23 cellular contexts compared by ENCODE assay signal in the genomic region with DNA sequence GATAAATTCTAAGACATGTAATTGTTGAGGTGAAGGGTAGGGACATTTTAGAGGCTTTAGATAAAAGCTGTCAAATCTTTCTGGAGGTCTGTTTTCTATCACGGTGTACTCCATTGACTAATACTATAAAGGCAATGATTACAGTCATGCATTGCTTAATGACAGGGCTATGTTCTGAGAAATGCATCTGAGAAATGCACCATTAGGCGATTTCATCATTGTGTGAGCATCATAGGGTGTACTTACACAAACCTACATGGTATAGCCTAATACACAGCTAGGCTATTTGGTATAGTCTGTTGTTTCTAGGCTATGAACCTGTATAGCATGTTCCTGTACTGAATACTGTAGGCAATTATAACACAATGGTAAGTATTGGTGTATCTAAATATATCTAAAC.
"Had no signal": no experiment of that assay in that cellular context is flagged by ENCODE, and none has a peak within 500 bp of the region (broad histone marks: within the 10 kb centered on the region; RNA-seq: fewer than 3 reads in every experiment).

No MANE protein-coding gene starts in this region.

- H3K9me3 ChIP-seq: mucosa of descending colon, prostate gland, suprapubic skin, transverse colon had no signal

- H3K27ac ChIP-seq: dorsolateral prefrontal cortex, epithelial cell of prostate, gastroesophageal sphincter, heart right ventricle, left ventricle myocardium inferior, prostate gland, right atrium auricular region, suprapubic skin, transverse colon, VCaP had no signal

- H3K4me3 ChIP-seq: dorsolateral prefrontal cortex, gastroesophageal sphincter, heart right ventricle, left ventricle myocardium inferior, mucosa of descending colon, prostate gland, right atrium auricular region, suprapubic skin, transverse colon had no signal

- DNase-seq: activated CD4-positive, alpha-beta T cell treated with anti-CD3 and anti-CD28 coated beads, Interleukin-2, amount 50 U/mL, for 1 hour; activated CD4-positive, CD25-positive, alpha-beta regulatory T cell treated with anti-CD3 and anti-CD28 coated beads, Interleukin-2, amount 50 U/mL, for 72 hours; activated CD8-positive, alpha-beta memory T cell treated with anti-CD3 and anti-CD28 coated beads for 24 hours; activated CD8-positive, alpha-beta memory T cell treated with anti-CD3 and anti-CD28 coated beads, Interleukin-2, amount 50 U/mL, for 48 hours; activated gamma-delta T cell; activated T-cell treated with anti-CD3 and anti-CD28 coated beads, Interleukin-2, amount 50 U/mL, for 72 hours; anterior cingulate cortex; central memory CD4-positive, alpha-beta T cell; dorsolateral prefrontal cortex; heart right ventricle; kidney glomerular epithelial cell; left ventricle myocardium inferior; mucosa of descending colon; naive thymus-derived CD8-positive, alpha-beta T cell; stimulated activated naive CD8-positive, alpha-beta T cell treated with anti-CD3 and anti-CD28 coated beads, Interleukin-15, amount 100 ng/mL, for 72 hours; T-helper 2 cell; transverse colon had no signal

- H3K36me3 ChIP-seq: gastroesophageal sphincter, heart right ventricle, left ventricle myocardium inferior, prostate gland, right atrium auricular region, suprapubic skin, transverse colon had no signal

- H3K4me1 ChIP-seq: gastroesophageal sphincter, left ventricle myocardium inferior, prostate gland, right atrium auricular region, suprapubic skin, transverse colon had no signal

- H3K27me3 ChIP-seq: gastroesophageal sphincter, heart right ventricle, right atrium auricular region, suprapubic skin, transverse colon had no signal
